Comparison of ENCODE assay signal across 8 cellular contexts in the genomic region with DNA sequence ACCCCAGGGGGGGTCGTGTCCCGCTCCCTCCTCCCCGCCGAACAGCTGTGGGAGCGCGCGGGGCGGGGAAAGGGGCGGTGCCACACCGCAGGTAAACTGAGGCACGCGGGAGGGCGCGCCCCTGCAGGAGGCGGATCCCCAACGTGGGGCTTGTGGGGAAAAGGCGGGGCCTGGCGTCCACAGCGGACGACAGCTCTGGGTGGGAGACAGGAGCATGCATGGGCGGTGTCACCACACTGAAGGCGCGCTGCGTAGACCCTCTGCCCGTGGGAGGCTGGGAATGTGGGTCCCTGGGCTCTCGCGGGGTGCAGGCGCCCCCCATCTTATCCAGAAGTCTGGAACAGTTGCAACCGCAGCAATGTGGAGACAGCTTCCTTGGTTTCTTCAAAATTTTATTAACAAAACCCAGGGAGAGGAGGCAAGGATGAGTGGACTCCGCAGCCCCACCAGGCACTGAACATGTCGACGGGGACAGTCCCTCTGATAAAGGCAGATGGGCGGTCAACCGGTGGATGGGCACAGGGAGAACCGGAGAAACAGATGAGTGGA. TPM values are rescaled to one million over a fixed set of nuclear protein-coding genes. Genes with fewer than 3 reads are reported as not detected.
DNase-seq lines count a peak whose midpoint lies in the region; ATAC-seq and TF ChIP-seq lines count a peak whose summit lies in the region.

No MANE protein-coding gene starts in this region.

- H3K9ac ChIP-seq in skeletal muscle satellite cell (ENCODE audit: low read depth, low read length) = peak overlapping the region; percentile 87

- no peaks in the 10 kb centered on the region for H3K9me3 ChIP-seq in left ventricle myocardium inferior (replicated peaks)
- H3K9me3 ChIP-seq in skeletal muscle satellite cell (replicated peaks; ENCODE audit: low read length) = no peaks in the 10 kb centered on the region

- CTCF ChIA-PET in activated B cell treated with CpG ODN at 0.5 μM for 24 hours (lab: Charles Lee) = interaction anchor here (0.9 to 2.3 kb wide), 6 partner anchors 13 to 90 kb away, joined by 3 to 14 read pairs (median 5); a partner anchor contains a TSS

- peak overlapping the region; percentile 92 for H3K4me2 ChIP-seq in skeletal muscle satellite cell (ENCODE audit: low read length)

- H3K36me3 ChIP-seq in H7 (replicated peaks; ENCODE audit: control insufficient read depth, insufficient read depth, low read length) (peaks cover 18% of the 10 kb centered on the region), left ventricle myocardium inferior (peaks cover 60% of the 10 kb centered on the region), skeletal muscle satellite cell (ENCODE audit: insufficient read depth, low read length) (peaks cover 39% of the 10 kb centered on the region)

- peaks cover 42% of the 10 kb centered on the region for H3K4me1 ChIP-seq in left ventricle myocardium inferior
- peaks cover 55% of the 10 kb centered on the region for H3K4me1 ChIP-seq in skeletal muscle satellite cell (ENCODE audit: control insufficient read depth, insufficient read depth, low read length)

- H3K4me3 ChIP-seq in H7 (ENCODE audit: insufficient read depth, low read depth, low read length) = peak overlapping the region; percentile 91
- H3K4me3 ChIP-seq in left ventricle myocardium inferior = peak overlapping the region; percentile 99
- H3K4me3 ChIP-seq in skeletal muscle satellite cell (ENCODE audit: low read length) = peak overlapping the region; percentile 83

- H3K27me3 Mint-ChIP-seq in activated B cell treated with CpG ODN at 0.5 μM for 24 hours = no peaks in the 10 kb centered on the region

- H3K27ac ChIP-seq in left ventricle myocardium inferior (replicated peaks) = peak overlapping the region; percentile 96

- no peaks in the 10 kb centered on the region for H3K9me3 Mint-ChIP-seq in activated B cell treated with CpG ODN at 0.5 μM for 24 hours

- POLR2A ChIA-PET in activated B cell treated with CpG ODN at 0.5 μM for 24 hours (lab: Charles Lee) = interaction anchor here (0.6 to 2.7 kb wide), 17 partner anchors 9 to 795 kb away, joined by 3 to 44 read pairs (median 4); a partner anchor contains a TSS

- intact Hi-C loops in activated B cell treated with CpG ODN at 0.5 μM for 24 hours (cut with micrococcal nuclease) = loop anchor here (1.0 to 2.0 kb wide), 7 partner anchors 16 to 915 kb away; a partner anchor contains a TSS
- intact Hi-C loops in left ventricle myocardium inferior (cut with micrococcal nuclease) = no loop called here

- TF ChIP-seq CTCF in activated B cell treated with CpG ODN at 0.5 μM for 24 hours (IDR thresholded peaks at IDR 0.05) (no peak), left ventricle myocardium inferior (IDR thresholded peaks at IDR 0.05; ENCODE audit: borderline replicate concordance) (no peak)

- peaks cover 44% of the 10 kb centered on the region for H3K4me1 Mint-ChIP-seq in activated B cell treated with CpG ODN at 0.5 μM for 24 hours

- no peaks in the 10 kb centered on the region for H3K27me3 ChIP-seq in H7 (ENCODE audit: control insufficient read depth, insufficient read depth, low read length)
- H3K27me3 ChIP-seq in left ventricle myocardium inferior (ENCODE audit: low read depth) = no peaks in the 10 kb centered on the region
- H3K27me3 ChIP-seq in skeletal muscle satellite cell (ENCODE audit: control insufficient read depth, insufficient read depth, low read length) = no peaks in the 10 kb centered on the region

- H3K4me3 Mint-ChIP-seq in activated B cell treated with CpG ODN at 0.5 μM for 24 hours = peak overlapping the region; percentile 97

- H3K36me3 Mint-ChIP-seq in activated B cell treated with CpG ODN at 0.5 μM for 24 hours (ENCODE audit: low read depth) = peaks cover 69% of the 10 kb centered on the region

- ATAC-seq in activated B cell treated with CpG ODN at 0.5 μM for 24 hours (ENCODE audit: low read depth) = no peak
- ATAC-seq in GM21737 (IDR thresholded peaks at IDR 0.05; ENCODE audit: unreplicated experiment) = no peak
- no peak for ATAC-seq in HG03097 (IDR thresholded peaks at IDR 0.05; ENCODE audit: low FRiP score, unreplicated experiment)

- H3K27ac Mint-ChIP-seq in activated B cell treated with CpG ODN at 0.5 μM for 24 hours = peak overlapping the region; percentile 93

- DNase-seq in H7 = peak; percentile 54
- DNase-seq in activated B cell treated with CpG ODN at 0.5 μM for 24 hours = no peak
- no peak for DNase-seq in left ventricle myocardium inferior
- no peak for DNase-seq in NCI-H128 (lab: John Stamatoyannopoulos, UW; ENCODE audit: unreplicated experiment)
- no peak for DNase-seq in activated CD4-positive, alpha-beta T cell treated with anti-CD3 and anti-CD28 coated beads for 4 hours

RNA-seq across cellular contexts. Expression of a gene that starts 0.7 kb away (rescaled TPM):
- total RNA-seq in H7 (2014; rRNA removed; shearing (Covaris generic)) = 57.6 and 58.3 TPM in 2 replicates
- total RNA-seq in activated B cell treated with CpG ODN at 0.5 μM for 24 hours (101 and 117 TPM in 2 replicates), left ventricle myocardium inferior (50.2 TPM)
- total RNA-seq in skeletal muscle satellite cell (2012; rRNA removed) = 46.1 and 55.5 TPM in 2 replicates

RNA-seq across cellular contexts. Expression of a gene that starts 5.4 kb away (rescaled TPM):
- 55.1 and 59.3 TPM in 2 replicates for total RNA-seq in H7 (2014; rRNA removed; shearing (Covaris generic))
- total RNA-seq in activated B cell treated with CpG ODN at 0.5 μM for 24 hours (126 and 134 TPM in 2 replicates), left ventricle myocardium inferior (33.7 TPM)
- 36.5 and 41.7 TPM in 2 replicates for total RNA-seq in skeletal muscle satellite cell (2012; rRNA removed)

RNA-seq across cellular contexts. Expression of a gene that starts 15.8 kb away (rescaled TPM):
- 0.33 TPM in 1 of 2 replicates, not detected in the other for total RNA-seq in H7 (2014; rRNA removed; shearing (Covaris generic))
- total RNA-seq in activated B cell treated with CpG ODN at 0.5 μM for 24 hours (0.27 and 0.29 TPM in 2 replicates), left ventricle myocardium inferior (0.16 TPM)
- total RNA-seq in skeletal muscle satellite cell (2012; rRNA removed) = 0.25 and 0.87 TPM in 2 replicates
